22 cellular contexts compared by ENCODE assay signal in genomic region chr17:80622170-80622466, GRCh38.
DNase-seq lines count a peak whose midpoint lies in the region; ATAC-seq and TF ChIP-seq lines count a peak whose summit lies in the region.
"Had no signal": no experiment of that assay in that cellular context is flagged by ENCODE, and none has a peak within 500 bp of the region (broad histone marks: within the 10 kb centered on the region; RNA-seq: fewer than 3 reads in every experiment).

No MANE protein-coding gene starts in this region.

- no peak overlapping the region; a peak in 1 of 4 replicates for H3K4me3 ChIP-seq in DND-41 (ENCODE audit: low read depth in 1 of 2, low read length in 2 of 2)
- H3K4me3 ChIP-seq in naive thymus-derived CD4-positive, alpha-beta T cell (ENCODE audit: low read length) = no peak overlapping the region
- H3K4me3 ChIP-seq: body of pancreas, esophagus squamous epithelium, gastrocnemius medialis, PC-9, sigmoid colon had no signal

- no peaks in the 10 kb centered on the region for H3K27me3 Mint-ChIP-seq in activated CD4-positive, alpha-beta memory T cell treated with anti-CD3 and anti-CD28 coated beads, Interleukin-2, amount 10 ng/mL, durations not matched to agents 7 days and 5 days
- no peaks in the 10 kb centered on the region for H3K27me3 Mint-ChIP-seq in activated CD4-positive, alpha-beta memory T cell treated with anti-CD3 and anti-CD28 coated beads for 36 hours
- no peaks in the 10 kb centered on the region for H3K27me3 Mint-ChIP-seq in activated T-helper 17 cell treated with anti-CD3 and anti-CD28 coated beads, Interleukin-2, amount 50 U/mL, for 72 hours
- no peaks in the 10 kb centered on the region for H3K27me3 Mint-ChIP-seq in naive thymus-derived CD4-positive, alpha-beta T cell

- H3K36me3 ChIP-seq in DND-41 (ENCODE audit: insufficient read depth, low read length) = peaks cover 16% of the 10 kb centered on the region; the same call in 1 of the 2 replicates
- H3K36me3 ChIP-seq in naive thymus-derived CD4-positive, alpha-beta T cell (ENCODE audit: control insufficient read depth in 2 of 3, insufficient read depth in 3 of 3, low read length in 3 of 3) = no peaks in the 10 kb centered on the region
- H3K36me3 ChIP-seq: gastrocnemius medialis had no signal

- H3K4me1 Mint-ChIP-seq in activated CD4-positive, alpha-beta memory T cell treated with anti-CD3 and anti-CD28 coated beads, Interleukin-2, amount 10 ng/mL, durations not matched to agents 7 days and 5 days = peaks cover 43% of the 10 kb centered on the region
- H3K4me1 Mint-ChIP-seq in activated CD4-positive, alpha-beta memory T cell treated with anti-CD3 and anti-CD28 coated beads for 36 hours (ENCODE audit: low read depth) = peaks cover 29% of the 10 kb centered on the region
- peaks cover 15% of the 10 kb centered on the region for H3K4me1 Mint-ChIP-seq in activated T-helper 17 cell treated with anti-CD3 and anti-CD28 coated beads, Interleukin-2, amount 50 U/mL, for 72 hours
- H3K4me1 Mint-ChIP-seq in naive thymus-derived CD4-positive, alpha-beta T cell = peaks cover 15 to 48% (median 43%) of the 10 kb centered on the region in 7 donors

- peak overlapping the region; percentile 86 for H3K27ac ChIP-seq in DND-41 (ENCODE audit: low read length)
- no peak overlapping the region for H3K27ac ChIP-seq in naive thymus-derived CD4-positive, alpha-beta T cell (ENCODE audit: low read depth, low read length)
- H3K27ac ChIP-seq: body of pancreas, esophagus squamous epithelium, PC-9, sigmoid colon had no signal

- peak overlapping the region; percentile 34; the same call in 1 of the 2 replicates for H3K9ac ChIP-seq in DND-41 (ENCODE audit: low read depth, low read length)

- H3K27ac Mint-ChIP-seq in activated CD4-positive, alpha-beta memory T cell treated with anti-CD3 and anti-CD28 coated beads, Interleukin-2, amount 10 ng/mL, durations not matched to agents 7 days and 5 days = peak overlapping the region; percentile 61
- no peak overlapping the region for H3K27ac Mint-ChIP-seq in activated CD4-positive, alpha-beta memory T cell treated with anti-CD3 and anti-CD28 coated beads for 36 hours
- peak overlapping the region; percentile 70 for H3K27ac Mint-ChIP-seq in activated T-helper 17 cell treated with anti-CD3 and anti-CD28 coated beads, Interleukin-2, amount 50 U/mL, for 72 hours
- peak overlapping the region in 6 of 9 donors; percentile 17 to 87 (median 48) for H3K27ac Mint-ChIP-seq in naive thymus-derived CD4-positive, alpha-beta T cell
- H3K27ac Mint-ChIP-seq: H9 had no signal

- H3K4me1 ChIP-seq in DND-41 (ENCODE audit: insufficient read depth, low read length) = peaks cover 47% of the 10 kb centered on the region
- H3K4me1 ChIP-seq in naive thymus-derived CD4-positive, alpha-beta T cell (ENCODE audit: control insufficient read depth in 2 of 2, insufficient read depth in 2 of 2, low read length in 2 of 2) = peaks cover 11 to 17% of the 10 kb centered on the region in 2 donors
- H3K4me1 ChIP-seq: body of pancreas, esophagus squamous epithelium, sigmoid colon had no signal

- no peaks in the 10 kb centered on the region for H3K9me3 Mint-ChIP-seq in activated CD4-positive, alpha-beta memory T cell treated with anti-CD3 and anti-CD28 coated beads, Interleukin-2, amount 10 ng/mL, durations not matched to agents 7 days and 5 days
- no peaks in the 10 kb centered on the region for H3K9me3 Mint-ChIP-seq in activated CD4-positive, alpha-beta memory T cell treated with anti-CD3 and anti-CD28 coated beads for 36 hours
- no peaks in the 10 kb centered on the region for H3K9me3 Mint-ChIP-seq in activated T-helper 17 cell treated with anti-CD3 and anti-CD28 coated beads, Interleukin-2, amount 50 U/mL, for 72 hours
- no peaks in the 10 kb centered on the region for H3K9me3 Mint-ChIP-seq in naive thymus-derived CD4-positive, alpha-beta T cell
- H3K9me3 Mint-ChIP-seq: activated T-cell treated with anti-CD3 and anti-CD28 coated beads, Interleukin-2, amount 50 U/mL, for 4 hours; H9; neural crest cell had no signal

- H3K79me2 ChIP-seq in DND-41 (ENCODE audit: insufficient read depth, low read length) = peaks cover 69% of the 10 kb centered on the region

- H3K36me3 Mint-ChIP-seq in activated CD4-positive, alpha-beta memory T cell treated with anti-CD3 and anti-CD28 coated beads, Interleukin-2, amount 10 ng/mL, durations not matched to agents 7 days and 5 days (ENCODE audit: low read depth) = peaks cover 12% of the 10 kb centered on the region
- H3K36me3 Mint-ChIP-seq in activated CD4-positive, alpha-beta memory T cell treated with anti-CD3 and anti-CD28 coated beads for 36 hours = peaks cover 7% of the 10 kb centered on the region
- H3K36me3 Mint-ChIP-seq in activated T-helper 17 cell treated with anti-CD3 and anti-CD28 coated beads, Interleukin-2, amount 50 U/mL, for 72 hours (ENCODE audit: low read depth) = peaks cover 26% of the 10 kb centered on the region
- H3K36me3 Mint-ChIP-seq in naive thymus-derived CD4-positive, alpha-beta T cell = peaks cover 4 to 27% (median 12%) of the 10 kb centered on the region in 5 donors

- peaks cover 26% of the 10 kb centered on the region; the same call in 1 of the 2 replicates for H4K20me1 ChIP-seq in DND-41 (ENCODE audit: insufficient read depth, low read length)

- ATAC-seq in DND-41 (ENCODE audit: insufficient read depth, low read depth) (peak; percentile 82), HG03457 (IDR thresholded peaks at IDR 0.05; ENCODE audit: unreplicated experiment) (no peak)
- peak; percentile 37 for ATAC-seq in activated T-helper 17 cell treated with anti-CD3 and anti-CD28 coated beads, Interleukin-2, amount 50 U/mL, for 72 hours (replicated peaks)
- no peak for ATAC-seq in naive thymus-derived CD4-positive, alpha-beta T cell
- ATAC-seq: body of pancreas, gastrocnemius medialis had no signal

- CTCF ChIA-PET in activated CD4-positive, alpha-beta memory T cell treated with anti-CD3 and anti-CD28 coated beads, Interleukin-2, amount 10 ng/mL, durations not matched to agents 7 days and 5 days (lab: Charles Lee) = interaction anchor here (1.5 kb wide), 1 partner anchor 30 kb away, joined by 5 read pairs; no protein-coding TSS in a partner anchor
- CTCF ChIA-PET in activated CD4-positive, alpha-beta memory T cell treated with anti-CD3 and anti-CD28 coated beads for 36 hours (lab: Charles Lee) = no interaction called here
- CTCF ChIA-PET in naive thymus-derived CD4-positive, alpha-beta T cell (lab: Charles Lee) = no interaction called here

- H3K4me3 Mint-ChIP-seq in activated CD4-positive, alpha-beta memory T cell treated with anti-CD3 and anti-CD28 coated beads, Interleukin-2, amount 10 ng/mL, durations not matched to agents 7 days and 5 days = no peak overlapping the region
- H3K4me3 Mint-ChIP-seq in activated CD4-positive, alpha-beta memory T cell treated with anti-CD3 and anti-CD28 coated beads for 36 hours = no peak overlapping the region
- H3K4me3 Mint-ChIP-seq in activated T-helper 17 cell treated with anti-CD3 and anti-CD28 coated beads, Interleukin-2, amount 50 U/mL, for 72 hours = peak overlapping the region; percentile 41
- H3K4me3 Mint-ChIP-seq in naive thymus-derived CD4-positive, alpha-beta T cell = peak overlapping the region in 7 of 10 donors; percentile 17 to 66 (median 35)
- H3K4me3 Mint-ChIP-seq: activated T-cell treated with anti-CD3 and anti-CD28 coated beads, Interleukin-2, amount 50 U/mL, for 4 hours; H9; neural crest cell had no signal

- no peaks in the 10 kb centered on the region for H3K9me3 ChIP-seq in DND-41 (ENCODE audit: insufficient read depth, low read length, severe bottlenecking)
- H3K9me3 ChIP-seq in naive thymus-derived CD4-positive, alpha-beta T cell (ENCODE audit: control insufficient read depth in 2 of 3, low read length in 3 of 3) = no peaks in the 10 kb centered on the region
- H3K9me3 ChIP-seq: body of pancreas, esophagus squamous epithelium, gastrocnemius medialis, sigmoid colon had no signal

- no peaks in the 10 kb centered on the region for H3K27me3 ChIP-seq in DND-41 (ENCODE audit: insufficient read depth, low read length, poor library complexity)
- H3K27me3 ChIP-seq in naive thymus-derived CD4-positive, alpha-beta T cell (ENCODE audit: control insufficient read depth in 2 of 2, insufficient read depth in 2 of 2, low read length in 2 of 2) = no peaks in the 10 kb centered on the region
- H3K27me3 ChIP-seq: body of pancreas, esophagus squamous epithelium, gastrocnemius medialis, sigmoid colon had no signal

- no peak for TF ChIP-seq CTCF in DND-41 (IDR thresholded peaks at IDR 0.05; ENCODE audit: borderline replicate concordance, extremely low read depth, low read length, poor library complexity, severe bottlenecking)

- intact Hi-C loops in activated CD4-positive, alpha-beta memory T cell treated with anti-CD3 and anti-CD28 coated beads for 36 hours (cut with micrococcal nuclease) = no loop called here
- intact Hi-C loops in naive thymus-derived CD4-positive, alpha-beta T cell (cut with micrococcal nuclease) = no loop called here

- DNase-seq in activated CD4-positive, alpha-beta memory T cell treated with anti-CD3 and anti-CD28 coated beads, Interleukin-2, amount 10 ng/mL, durations not matched to agents 7 days and 5 days = peak; percentile 36
- no peak for DNase-seq in activated CD4-positive, alpha-beta memory T cell treated with anti-CD3 and anti-CD28 coated beads for 36 hours
- DNase-seq in DND-41 = peak; percentile 47
- peak in 2 of 9 donors; percentile 14 to 16 for DNase-seq in naive thymus-derived CD4-positive, alpha-beta T cell
- DNase-seq in superior temporal gyrus (ENCODE audit: extremely low spot score) = no peak
- DNase-seq in NCI-H226 = no peak
- DNase-seq: activated T-cell treated with anti-CD3 and anti-CD28 coated beads, Interleukin-2, amount 50 U/mL, for 4 hours; body of pancreas; C1 segment of cervical spinal cord; effector memory CD4-positive, alpha-beta T cell; esophagus squamous epithelium; gastrocnemius medialis; H9; hippocampal formation; NCI-H1694 treated with DMSO at 0.1 percent for 48 hours; PC-9; SHP77 treated with DMSO at 0.1 percent for 48 hours; sigmoid colon; substantia nigra had no signal

- H3K4me2 ChIP-seq in DND-41 (ENCODE audit: insufficient read depth, low read length) = peak overlapping the region; percentile 56
- H3K4me2 ChIP-seq: PC-9 had no signal

- H2AFZ ChIP-seq in DND-41 (ENCODE audit: low read depth, low read length) = no peak overlapping the region
- H2AFZ ChIP-seq: PC-9 had no signal

- POLR2A ChIA-PET in activated CD4-positive, alpha-beta memory T cell treated with anti-CD3 and anti-CD28 coated beads, Interleukin-2, amount 10 ng/mL, durations not matched to agents 7 days and 5 days (lab: Charles Lee) = no interaction called here
- POLR2A ChIA-PET in activated CD4-positive, alpha-beta memory T cell treated with anti-CD3 and anti-CD28 coated beads for 36 hours (lab: Charles Lee) = no interaction called here
- POLR2A ChIA-PET in naive thymus-derived CD4-positive, alpha-beta T cell (lab: Charles Lee) = interaction anchor here (0.5 kb wide), 1 partner anchor 673 kb away, joined by 3 read pairs; the partner anchor contains the start of gene SLC38A10

Comparison
In these comparisons a context has a peak if more than half of its experiments do, and no peak if none do; other contexts are left out.
1. DNase-seq: peak in activated CD4-positive, alpha-beta memory T cell treated with anti-CD3 and anti-CD28 coated beads, Interleukin-2, amount 10 ng/mL, durations not matched to agents 7 days and 5 days (single experiment) and DND-41 (single experiment); none in activated CD4-positive, alpha-beta memory T cell treated with anti-CD3 and anti-CD28 coated beads for 36 hours (single experiment), superior temporal gyrus (single experiment) and NCI-H226 (single experiment).
2. H3K4me3 Mint-ChIP-seq: peak in activated T-helper 17 cell treated with anti-CD3 and anti-CD28 coated beads, Interleukin-2, amount 50 U/mL, for 72 hours (single experiment) and naive thymus-derived CD4-positive, alpha-beta T cell (7 of 10); none in activated CD4-positive, alpha-beta memory T cell treated with anti-CD3 and anti-CD28 coated beads, Interleukin-2, amount 10 ng/mL, durations not matched to agents 7 days and 5 days (single experiment) and activated CD4-positive, alpha-beta memory T cell treated with anti-CD3 and anti-CD28 coated beads for 36 hours (single experiment).
3. ATAC-seq: peak in DND-41 (single experiment) and activated T-helper 17 cell treated with anti-CD3 and anti-CD28 coated beads, Interleukin-2, amount 50 U/mL, for 72 hours (single experiment); none in naive thymus-derived CD4-positive, alpha-beta T cell (single experiment) and HG03457 (single experiment).